Comparison of ENCODE assay signal across 21 cellular contexts in the genomic region with DNA sequence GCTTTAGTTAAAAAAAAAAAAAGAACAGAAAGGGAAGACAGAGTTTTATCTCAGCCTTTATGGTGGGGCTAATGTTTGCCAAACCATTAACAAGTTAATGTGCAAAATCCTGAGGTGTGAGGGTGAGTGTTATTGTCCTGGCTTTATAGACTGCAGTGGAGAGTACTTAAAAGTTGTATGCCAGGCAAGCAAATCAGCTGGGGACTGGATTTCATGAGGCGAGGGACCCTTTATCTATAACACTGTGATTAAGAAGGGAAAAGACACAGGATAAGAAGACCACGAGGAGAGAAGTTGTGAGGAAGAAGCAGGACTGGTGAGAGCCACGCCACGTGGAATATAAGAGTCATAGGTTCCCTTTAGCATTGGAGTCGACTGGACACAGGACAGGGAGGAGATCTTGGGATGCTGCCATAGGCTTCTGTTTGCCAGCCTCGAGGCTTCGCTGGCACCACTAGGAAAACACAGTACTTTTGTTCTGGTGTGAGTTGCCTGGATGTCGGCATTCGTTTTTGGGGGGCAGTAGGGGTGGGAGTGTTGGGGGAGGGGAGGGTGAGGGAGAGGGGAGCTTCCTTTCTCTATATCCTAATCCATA.
DNase-seq lines count a peak whose midpoint lies in the region; ATAC-seq and TF ChIP-seq lines count a peak whose summit lies in the region.
"Had no signal": no experiment of that assay in that cellular context is flagged by ENCODE, and none has a peak within 500 bp of the region (broad histone marks: within the 10 kb centered on the region; RNA-seq: fewer than 3 reads in every experiment).

No MANE protein-coding gene starts in this region.

- TF ChIP-seq POLR2A in gastrocnemius medialis (IDR thresholded peaks at IDR 0.05): no peak

- H3K27ac ChIP-seq in heart right ventricle (no peak overlapping the region), left ventricle myocardium inferior (replicated peaks) (no peak overlapping the region), OCI-LY7 (ENCODE audit: low read depth, low read length, poor library complexity, severe bottlenecking) (peak overlapping the region; percentile 97), endodermal cell (ENCODE audit: low read depth, low read length) (no peak overlapping the region), gastrocnemius medialis (no peak overlapping the region)
- H3K27ac ChIP-seq: epithelial cell of prostate, hepatocyte, uterus had no signal

- peak overlapping the region; percentile 10 for H3K4me3 Mint-ChIP-seq in endodermal cell
- H3K4me3 Mint-ChIP-seq: activated naive CD8-positive, alpha-beta T cell; stimulated activated memory B cell treated with anti-CD40 and anti-IgM and Interleukin-4, amounts not matched to agents 10 μg/mL and 1 μg/mL and 100 μg/mL, for 72 hours had no signal

- H3K27ac Mint-ChIP-seq in endodermal cell: peak overlapping the region; percentile 71
- H3K27ac Mint-ChIP-seq: activated naive CD8-positive, alpha-beta T cell; stimulated activated memory B cell treated with anti-CD40 and anti-IgM and Interleukin-4, amounts not matched to agents 10 μg/mL and 1 μg/mL and 100 μg/mL, for 72 hours had no signal

- no peaks in the 10 kb centered on the region for H3K9me2 ChIP-seq in OCI-LY7 (ENCODE audit: insufficient read depth, low read length)

- peak in 1 of 2 donors; percentile 23 for DNase-seq in heart right ventricle
- no peak for DNase-seq in left ventricle myocardium inferior
- DNase-seq in OCI-LY7 (ENCODE audit: low spot score): no peak
- DNase-seq in endodermal cell: peak; percentile 70
- peak; percentile 54 to 61 for DNase-seq in gastrocnemius medialis
- DNase-seq in iPS-NIHi7 (ENCODE audit: extremely low spot score): no peak
- no peak for DNase-seq in epidermal melanocyte (ENCODE audit: insufficient read length, low spot score)
- no peak for DNase-seq in activated T-cell treated with anti-CD3 and anti-CD28 coated beads, Interleukin-2, amount 50 U/mL, for 1 hour
- DNase-seq: activated CD4-positive, alpha-beta T cell treated with anti-CD3 and anti-CD28 coated beads, Interleukin-2, amount 50 U/mL, for 48 hours; activated CD8-positive, alpha-beta memory T cell treated with anti-CD3 and anti-CD28 coated beads, Interleukin-2, amount 50 U/mL, for 4 hours; cerebellar nuclear complex; Kasumi-1; NCI-H187 treated with DMSO at 0.1 percent for 48 hours; NCI-H69; SHP77; T-helper 9 cell; uterus had no signal

- no peak overlapping the region for H3K9ac ChIP-seq in endodermal cell (ENCODE audit: extremely low read depth, low read length, poor library complexity, severe bottlenecking)

- H4K20me1 ChIP-seq in OCI-LY7 (ENCODE audit: insufficient read depth, low read length): no peaks in the 10 kb centered on the region

- CTCF ChIA-PET in OCI-LY7 (lab: Charles Lee; ENCODE audit: unreplicated experiment): no interaction called here

- WGBS in heart right ventricle, 2 donors: 30 to 54% methylated on average over 9 of the region's 9 CpGs
- WGBS in endodermal cell (ENCODE audit: insufficient coverage in 1 of 2, insufficient read length in 1 of 2), 2 experiments: 44 to 65% methylated on average over 6 to 8 of the region's 9 CpGs

- TF ChIP-seq CTCF in heart right ventricle (IDR thresholded peaks at IDR 0.05) (no peak), left ventricle myocardium inferior (IDR thresholded peaks at IDR 0.05; ENCODE audit: borderline replicate concordance) (no peak), OCI-LY7 (conservative IDR thresholded peaks at IDR 0.05; ENCODE audit: low read length) (no peak), endodermal cell (conservative IDR thresholded peaks at IDR 0.05) (no peak), gastrocnemius medialis (IDR thresholded peaks at IDR 0.05 in 4 of 5, conservative IDR thresholded peaks at IDR 0.05 in 1 of 5) (no peak)

- H3K9me3 ChIP-seq in heart right ventricle: no peaks in the 10 kb centered on the region
- H3K9me3 ChIP-seq in left ventricle myocardium inferior (replicated peaks): no peaks in the 10 kb centered on the region
- peaks cover 7% of the 10 kb centered on the region; the same call in 1 of the 2 replicates for H3K9me3 ChIP-seq in OCI-LY7 (ENCODE audit: low read length)
- no peaks in the 10 kb centered on the region for H3K9me3 ChIP-seq in endodermal cell (ENCODE audit: control insufficient read depth, low read length)
- no peaks in the 10 kb centered on the region for H3K9me3 ChIP-seq in gastrocnemius medialis
- H3K9me3 ChIP-seq: uterus had no signal

- H3K36me3 ChIP-seq in heart right ventricle (no peaks in the 10 kb centered on the region), left ventricle myocardium inferior (no peaks in the 10 kb centered on the region), OCI-LY7 (ENCODE audit: insufficient read depth, low read length) (no peaks in the 10 kb centered on the region; the same call in 1 of the 2 replicates), endodermal cell (ENCODE audit: control insufficient read depth, insufficient read depth, low read length) (no peaks in the 10 kb centered on the region), gastrocnemius medialis (no peaks in the 10 kb centered on the region)
- H3K36me3 ChIP-seq: uterus had no signal

- intact Hi-C loops in heart right ventricle (cut with DNase I): loop anchor here in 1 of 10 donors (10.0 kb wide), 1 partner anchor 292 kb away; no protein-coding TSS in a partner anchor
- intact Hi-C loops in left ventricle myocardium inferior (cut with micrococcal nuclease): no loop called here
- intact Hi-C loops in OCI-LY7 (cut with micrococcal nuclease; ENCODE audit: unreplicated experiment): no loop called here
- intact Hi-C loops in gastrocnemius medialis (cut with DNase I; ENCODE audit: low total_unique reads): loop anchor here (5.0 kb wide), 1 partner anchor 90 kb away; a partner anchor contains a TSS

- H3K4me2 ChIP-seq in OCI-LY7 (ENCODE audit: low read length): peak overlapping the region; percentile 90
- H3K4me2 ChIP-seq: hepatocyte had no signal

- BruUV-seq in OCI-LY7 (replicated peaks; lab: Mats Ljungman, UMichigan): no TSS peak

- H3K36me3 Mint-ChIP-seq in endodermal cell (ENCODE audit: low read depth): no peaks in the 10 kb centered on the region
- H3K36me3 Mint-ChIP-seq: activated naive CD8-positive, alpha-beta T cell; stimulated activated memory B cell treated with anti-CD40 and anti-IgM and Interleukin-4, amounts not matched to agents 10 μg/mL and 1 μg/mL and 100 μg/mL, for 72 hours had no signal

- peaks cover 91% of the 10 kb centered on the region for H3K4me1 Mint-ChIP-seq in endodermal cell

- H3K4me3 ChIP-seq in heart right ventricle (no peak overlapping the region), left ventricle myocardium inferior (no peak overlapping the region), OCI-LY7 (ENCODE audit: low read depth, low read length, poor library complexity, severe bottlenecking) (no peak overlapping the region), endodermal cell (ENCODE audit: low read length) (peak overlapping the region; percentile 48), gastrocnemius medialis (peak overlapping the region in 1 of 4 donors; percentile 13)
- H3K4me3 ChIP-seq: hepatocyte, uterus had no signal

- peaks cover 0 to 7% (median 0%) of the 10 kb centered on the region in 9 donors for H3K4me1 ChIP-seq in heart right ventricle
- no peaks in the 10 kb centered on the region for H3K4me1 ChIP-seq in left ventricle myocardium inferior
- peaks cover 92% of the 10 kb centered on the region for H3K4me1 ChIP-seq in OCI-LY7 (ENCODE audit: insufficient read depth, low read length, poor library complexity, severe bottlenecking)
- peaks cover 21% of the 10 kb centered on the region for H3K4me1 ChIP-seq in endodermal cell (ENCODE audit: control insufficient read depth, insufficient read depth, low read length)
- H3K4me1 ChIP-seq in gastrocnemius medialis: peaks cover 5 to 15% of the 10 kb centered on the region in 2 donors
- H3K4me1 ChIP-seq: uterus had no signal

- peaks cover 10% of the 10 kb centered on the region for H3K27me3 Mint-ChIP-seq in endodermal cell (ENCODE audit: insufficient read depth)
- H3K27me3 Mint-ChIP-seq: activated naive CD8-positive, alpha-beta T cell; stimulated activated memory B cell treated with anti-CD40 and anti-IgM and Interleukin-4, amounts not matched to agents 10 μg/mL and 1 μg/mL and 100 μg/mL, for 72 hours had no signal

- in situ Hi-C loops in gastrocnemius medialis (cut with MboI; ENCODE audit: low sequenced_read_pairs in 4 of 4): loop anchor here in 1 of 4 donors (10.0 kb wide), 1 partner anchor 442 kb away; no protein-coding TSS in a partner anchor

- ATAC-seq in heart right ventricle (peak in 5 of 8 donors; percentile 46 to 86 (median 65)), gastrocnemius medialis (peak; percentile 92 to 96)
- ATAC-seq: stimulated activated memory B cell treated with anti-CD40 and anti-IgM and Interleukin-4, amounts not matched to agents 10 μg/mL and 1 μg/mL and 100 μg/mL, for 72 hours had no signal

- H3K79me2 ChIP-seq in OCI-LY7 (ENCODE audit: insufficient read depth, low read depth, low read length): peaks cover 21% of the 10 kb centered on the region; the same call in 1 of the 2 replicates
- H3K79me2 ChIP-seq: hepatocyte had no signal

- peak overlapping the region; percentile 62; the same call in 1 of the 2 replicates for H2AFZ ChIP-seq in OCI-LY7 (ENCODE audit: low read length)
- H2AFZ ChIP-seq: hepatocyte had no signal

- no peaks in the 10 kb centered on the region for H3K9me3 Mint-ChIP-seq in endodermal cell
- H3K9me3 Mint-ChIP-seq: stimulated activated memory B cell treated with anti-CD40 and anti-IgM and Interleukin-4, amounts not matched to agents 10 μg/mL and 1 μg/mL and 100 μg/mL, for 72 hours had no signal

- H3K27me3 ChIP-seq in heart right ventricle: peaks cover 0 to 3% (median 0%) of the 10 kb centered on the region in 7 donors
- H3K27me3 ChIP-seq in left ventricle myocardium inferior (ENCODE audit: low read depth): peaks cover 14% of the 10 kb centered on the region
- H3K27me3 ChIP-seq in endodermal cell (ENCODE audit: control insufficient read depth, insufficient read depth, low read length, poor library complexity, severe bottlenecking): peaks cover 11% of the 10 kb centered on the region
- no peaks in the 10 kb centered on the region for H3K27me3 ChIP-seq in gastrocnemius medialis
- H3K27me3 ChIP-seq: uterus had no signal

- POLR2A ChIA-PET in OCI-LY7 (lab: Charles Lee): interaction anchor here (0.6 to 5.4 kb wide), 16 partner anchors 10 to 199 kb away, joined by 3 to 39 read pairs (median 4); no protein-coding TSS in a partner anchor

Comparison
In these comparisons a context has a peak if more than half of its experiments do, and no peak if none do; other contexts are left out.
1. DNase-seq: peak in endodermal cell (single experiment) and gastrocnemius medialis (2 of 2); none in left ventricle myocardium inferior (single experiment), OCI-LY7 (single experiment), iPS-NIHi7 (single experiment), epidermal melanocyte (single experiment) and activated T-cell treated with anti-CD3 and anti-CD28 coated beads, Interleukin-2, amount 50 U/mL, for 1 hour (single experiment).